1 cellular context compared by ENCODE assay signal in genomic region chr7:132475669-132476116, GRCh38.
A peak's percentile ranks its signal among the peaks of the same experiment; 100 is the strongest.
TF ChIP-seq lines count a peak whose summit lies in the region.

No MANE protein-coding gene starts in this region.

TF ChIP-seq in HEK293, 187 proteins besides CTCF, POLR2A, EP300 and RAD21 (continued from another document):
- TF ChIP-seq WT1 (tag by site-specific recombination; IDR thresholded peaks at IDR 0.05), result peak; percentile 28; the same call in 1 of the 2 replicates
- TF ChIP-seq, protein P1, sequence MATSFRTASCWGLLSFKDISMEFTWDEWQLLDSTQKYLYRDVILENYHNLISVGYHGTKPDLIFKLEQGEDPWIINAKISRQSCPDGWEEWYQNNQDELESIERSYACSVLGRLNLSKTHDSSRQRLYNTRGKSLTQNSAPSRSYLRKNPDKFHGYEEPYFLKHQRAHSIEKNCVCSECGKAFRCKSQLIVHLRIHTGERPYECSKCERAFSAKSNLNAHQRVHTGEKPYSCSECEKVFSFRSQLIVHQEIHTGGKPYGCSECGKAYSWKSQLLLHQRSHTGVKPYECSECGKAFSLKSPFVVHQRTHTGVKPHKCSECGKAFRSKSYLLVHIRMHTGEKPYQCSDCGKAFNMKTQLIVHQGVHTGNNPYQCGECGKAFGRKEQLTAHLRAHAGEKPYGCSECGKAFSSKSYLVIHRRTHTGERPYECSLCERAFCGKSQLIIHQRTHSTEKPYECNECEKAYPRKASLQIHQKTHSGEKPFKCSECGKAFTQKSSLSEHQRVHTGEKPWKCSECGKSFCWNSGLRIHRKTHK (tag by site-specific recombination; IDR thresholded peaks at IDR 0.05), result no peak
- no peak for TF ChIP-seq GLIS2 (tag by site-specific recombination; IDR thresholded peaks at IDR 0.05)
- TF ChIP-seq ZNF530 (tag by site-specific recombination; IDR thresholded peaks at IDR 0.05; ENCODE audit: low read depth), result no peak
- peak; percentile 48 for TF ChIP-seq GLIS1 (tag by site-specific recombination; IDR thresholded peaks at IDR 0.05)
- no peak for TF ChIP-seq ZNF571 (tag by site-specific recombination; IDR thresholded peaks at IDR 0.05)
- no peak for TF ChIP-seq ZNF148 (tag by site-specific recombination; IDR thresholded peaks at IDR 0.05; ENCODE audit: borderline replicate concordance)
- peak; percentile 90 for TF ChIP-seq EGR2 (tag by site-specific recombination; IDR thresholded peaks at IDR 0.05; ENCODE audit: low read depth)
- TF ChIP-seq ZNF658 (tag by site-specific recombination; IDR thresholded peaks at IDR 0.05), result no peak
- peak; percentile 58 for TF ChIP-seq ZBTB17 (tag by site-specific recombination; IDR thresholded peaks at IDR 0.05)
- no peak for TF ChIP-seq ZNF169 (tag by site-specific recombination; IDR thresholded peaks at IDR 0.05)
- TF ChIP-seq ZNF449 (tag by site-specific recombination; IDR thresholded peaks at IDR 0.05), result 0 out of 2 replicates have a peak, but pooled peaks have one; percentile 13
- TF ChIP-seq ZFHX2 (tag by site-specific recombination; conservative IDR thresholded peaks at IDR 0.05), result peak; percentile 90
- TF ChIP-seq ZNF701 (tag by site-specific recombination; IDR thresholded peaks at IDR 0.05), result no peak
- peak; percentile 50 for TF ChIP-seq ZIC2 (tag by site-specific recombination; IDR thresholded peaks at IDR 0.05)
- TF ChIP-seq SP7 (tag by site-specific recombination; IDR thresholded peaks at IDR 0.05), result peak; percentile 74
- no peak for TF ChIP-seq BCL11B (tag by site-specific recombination; IDR thresholded peaks at IDR 0.05; ENCODE audit: low read depth)
- TF ChIP-seq, protein P2, sequence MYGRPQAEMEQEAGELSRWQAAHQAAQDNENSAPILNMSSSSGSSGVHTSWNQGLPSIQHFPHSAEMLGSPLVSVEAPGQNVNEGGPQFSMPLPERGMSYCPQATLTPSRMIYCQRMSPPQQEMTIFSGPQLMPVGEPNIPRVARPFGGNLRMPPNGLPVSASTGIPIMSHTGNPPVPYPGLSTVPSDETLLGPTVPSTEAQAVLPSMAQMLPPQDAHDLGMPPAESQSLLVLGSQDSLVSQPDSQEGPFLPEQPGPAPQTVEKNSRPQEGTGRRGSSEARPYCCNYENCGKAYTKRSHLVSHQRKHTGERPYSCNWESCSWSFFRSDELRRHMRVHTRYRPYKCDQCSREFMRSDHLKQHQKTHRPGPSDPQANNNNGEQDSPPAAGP (tag by site-specific recombination; IDR thresholded peaks at IDR 0.05), result peak; percentile 34; the same call in 1 of the 2 replicates
